Comparison of ENCODE assay signal across 9 cellular contexts in the genomic region with DNA sequence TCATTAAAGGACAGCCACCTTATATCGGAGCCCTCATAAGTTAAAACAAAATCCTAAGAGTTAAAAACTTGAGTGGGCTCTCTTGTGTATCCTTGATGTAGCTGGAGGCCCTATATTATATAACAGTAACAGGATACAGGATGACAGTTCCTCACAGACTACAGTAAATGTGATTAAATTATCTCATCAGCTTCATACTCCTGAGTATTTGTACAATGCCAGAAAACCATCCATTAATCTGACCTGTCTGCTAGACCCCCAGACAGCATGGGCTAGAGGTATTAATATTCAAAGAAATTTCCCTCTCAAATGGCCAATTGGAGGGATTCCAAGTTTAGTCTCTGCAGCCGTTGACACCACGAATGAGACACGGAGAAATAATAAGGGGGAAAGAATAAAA.
DNase-seq lines count a peak whose midpoint lies in the region; TF ChIP-seq lines count a peak whose summit lies in the region.
"Had no signal": no experiment of that assay in that cellular context is flagged by ENCODE, and none has a peak within 500 bp of the region (broad histone marks: within the 10 kb centered on the region; RNA-seq: fewer than 3 reads in every experiment).

No MANE protein-coding gene starts in this region.

- H2BK120ac ChIP-seq in mesenchymal stem cell (ENCODE audit: low read depth, low read length): no peak overlapping the region

- peaks cover 12% of the 10 kb centered on the region for H3F3A ChIP-seq in DOHH2 (ENCODE audit: control insufficient read depth, insufficient read depth)

- no peaks in the 10 kb centered on the region for H3K9me2 ChIP-seq in DOHH2 (replicated peaks; ENCODE audit: control insufficient read depth, low read length)

- H3K4ac ChIP-seq in mesenchymal stem cell (ENCODE audit: low read depth in 1 of 2, low read length in 2 of 2): no peak overlapping the region

- H2BK12ac ChIP-seq in mesenchymal stem cell (ENCODE audit: low read length in 2 of 2): no peak overlapping the region

- H2BK5ac ChIP-seq in mesenchymal stem cell (ENCODE audit: low read depth, low read length, poor library complexity, severe bottlenecking): no peak overlapping the region

- no peak overlapping the region for H2BK15ac ChIP-seq in mesenchymal stem cell (ENCODE audit: low read depth, poor library complexity, severe bottlenecking)

- H3K27me3 ChIP-seq in DOHH2 (ENCODE audit: control insufficient read depth, low read length) (no peaks in the 10 kb centered on the region), mesenchymal stem cell (ENCODE audit: control insufficient read depth in 1 of 2, insufficient read depth in 1 of 2, low read length in 2 of 2) (no peaks in the 10 kb centered on the region)

- H3K79me2 ChIP-seq in DOHH2 (ENCODE audit: control insufficient read depth, low read length): no peaks in the 10 kb centered on the region

- H2AFZ ChIP-seq in mesenchymal stem cell (ENCODE audit: low read depth, low read length): no peak overlapping the region

- no peaks in the 10 kb centered on the region for H3K9me3 Mint-ChIP-seq in activated naive CD8-positive, alpha-beta T cell treated with anti-CD3 and anti-CD28 coated beads for 36 hours

- H3K4me2 ChIP-seq in DOHH2 (ENCODE audit: low read length): peak overlapping the region; percentile 91
- no peak overlapping the region for H3K4me2 ChIP-seq in mesenchymal stem cell (ENCODE audit: low read length, poor library complexity, severe bottlenecking)

- H3K27ac Mint-ChIP-seq in activated naive CD8-positive, alpha-beta T cell treated with anti-CD3 and anti-CD28 coated beads for 36 hours: peak overlapping the region; percentile 72

- peak overlapping the region; percentile 62 for H3K4me3 Mint-ChIP-seq in activated naive CD8-positive, alpha-beta T cell treated with anti-CD3 and anti-CD28 coated beads for 36 hours

- no peaks in the 10 kb centered on the region for H3K27me3 Mint-ChIP-seq in activated naive CD8-positive, alpha-beta T cell treated with anti-CD3 and anti-CD28 coated beads for 36 hours

- no peak for DNase-seq in activated naive CD8-positive, alpha-beta T cell treated with anti-CD3 and anti-CD28 coated beads for 36 hours
- DNase-seq in mesenchymal stem cell (no peak), amygdala (lab: John Stamatoyannopoulos, UW) (no peak), GM10266 (ENCODE audit: extremely low spot score) (no peak), NCI-H1930 (lab: John Stamatoyannopoulos, UW) (no peak)
- DNase-seq in activated CD8-positive, alpha-beta memory T cell treated with anti-CD3 and anti-CD28 coated beads, Interleukin-2, amount 50 U/mL, for 48 hours: no peak
- DNase-seq: stimulated activated CD8-positive, alpha-beta memory T cell treated with anti-CD3 and anti-CD28 coated beads, Interleukin-4, amount 100 ng/mL, for 48 hours had no signal

- H4K91ac ChIP-seq in mesenchymal stem cell (ENCODE audit: low read length): no peak overlapping the region

- WGBS in mesenchymal stem cell: 100% methylated on average over 3 of the region's 4 CpGs

- no peaks in the 10 kb centered on the region for H3K36me3 Mint-ChIP-seq in activated naive CD8-positive, alpha-beta T cell treated with anti-CD3 and anti-CD28 coated beads for 36 hours

- TF ChIP-seq CTCF in 22Rv1 (IDR thresholded peaks at IDR 0.05): no peak
- no peak for TF ChIP-seq CTCF in DOHH2 (IDR thresholded peaks at IDR 0.05; ENCODE audit: low read depth, low read length, poor library complexity, severe bottlenecking)
- no peak for TF ChIP-seq CTCF in GM10266 (IDR thresholded peaks at IDR 0.05; ENCODE audit: control insufficient read depth, insufficient read depth, low read depth, missing control alignments)

- H3K4me3 ChIP-seq in DOHH2 (ENCODE audit: low read length): peak overlapping the region; percentile 62
- peak overlapping the region in 1 of 2 experiments; percentile 38 for H3K4me3 ChIP-seq in mesenchymal stem cell (ENCODE audit: insufficient read depth in 1 of 2, low read depth in 1 of 2, low read length in 2 of 2)

- H3K4me1 Mint-ChIP-seq in activated naive CD8-positive, alpha-beta T cell treated with anti-CD3 and anti-CD28 coated beads for 36 hours: peaks cover 51% of the 10 kb centered on the region

- peak overlapping the region; percentile 67 for H3K9ac ChIP-seq in mesenchymal stem cell (ENCODE audit: low read length)

- H2AK5ac ChIP-seq in mesenchymal stem cell (ENCODE audit: low read length, severe bottlenecking): no peak overlapping the region

- no peaks in the 10 kb centered on the region for H3K79me1 ChIP-seq in mesenchymal stem cell (replicated peaks; ENCODE audit: low read length, poor library complexity, severe bottlenecking)

- no peak overlapping the region for H4K8ac ChIP-seq in mesenchymal stem cell (ENCODE audit: low read length)

- H3K14ac ChIP-seq in mesenchymal stem cell (ENCODE audit: low read length in 2 of 2): no peak overlapping the region

- no peaks in the 10 kb centered on the region for H4K20me1 ChIP-seq in DOHH2 (ENCODE audit: control insufficient read depth, insufficient read depth, low read depth, low read length)

- H3K18ac ChIP-seq in mesenchymal stem cell (ENCODE audit: low read depth in 1 of 2, low read length in 2 of 2): no peak overlapping the region

- H3K9me3 ChIP-seq in DOHH2 (ENCODE audit: control insufficient read depth, insufficient read depth, low read length): no peaks in the 10 kb centered on the region
- no peaks in the 10 kb centered on the region for H3K9me3 ChIP-seq in mesenchymal stem cell (ENCODE audit: control insufficient read depth, low read length)

- H3K23ac ChIP-seq in mesenchymal stem cell (ENCODE audit: low read length in 2 of 2): no peak overlapping the region

- peaks cover 58% of the 10 kb centered on the region for H3K4me1 ChIP-seq in DOHH2 (ENCODE audit: control insufficient read depth, low read length)
- H3K4me1 ChIP-seq in mesenchymal stem cell (ENCODE audit: control insufficient read depth, insufficient read depth, low read depth, low read length): peaks cover 3% of the 10 kb centered on the region

- H3K27ac ChIP-seq in 22Rv1 (peak overlapping the region; percentile 84), DOHH2 (ENCODE audit: low read depth, low read length) (peak overlapping the region; percentile 73), mesenchymal stem cell (ENCODE audit: low read length, poor library complexity, severe bottlenecking) (no peak overlapping the region)

- H3K36me3 ChIP-seq in DOHH2 (ENCODE audit: control insufficient read depth, low read length) (no peaks in the 10 kb centered on the region), mesenchymal stem cell (ENCODE audit: control insufficient read depth in 1 of 2, insufficient read depth in 2 of 2, low read depth in 1 of 2, low read length in 2 of 2) (no peaks in the 10 kb centered on the region)
